ENCODE assay signal across 1 cellular context in the genomic region with DNA sequence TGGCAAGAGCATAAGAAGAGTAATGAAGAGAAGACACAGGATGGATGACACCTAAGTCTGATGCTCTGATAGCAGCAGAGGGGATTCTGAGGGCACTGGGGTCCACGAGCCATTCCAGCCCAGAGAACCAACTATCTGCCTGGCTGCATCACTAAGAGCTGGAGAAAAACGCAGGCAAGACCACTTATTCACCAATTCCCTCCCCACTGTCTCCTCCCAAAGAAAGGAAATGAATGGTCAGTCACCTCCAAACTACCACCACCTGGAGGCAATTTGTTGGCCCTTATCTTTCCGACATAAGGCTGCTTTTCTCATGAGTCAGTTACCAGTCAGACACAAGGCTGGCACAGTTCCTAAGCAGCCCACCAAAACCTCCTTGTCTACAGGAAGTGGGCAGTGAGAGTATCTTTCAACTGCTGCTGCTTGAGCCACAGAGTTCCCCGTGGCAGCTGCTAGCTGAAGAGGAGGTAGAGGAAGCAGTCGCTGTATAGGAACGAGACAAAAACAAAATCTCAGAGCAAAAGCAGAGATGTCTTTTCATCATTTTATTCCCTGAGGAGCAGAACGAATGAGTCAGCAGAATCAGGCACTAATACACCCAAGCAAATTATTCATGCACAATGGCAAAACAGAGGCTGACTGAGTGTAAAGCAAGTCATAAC.
TF ChIP-seq lines count a peak whose summit lies in the region.

No MANE protein-coding gene starts in this region.

TF ChIP-seq in GM12878, 131 proteins besides CTCF, POLR2A, EP300 and RAD21 (continued from another document):
- TF ChIP-seq POU2F2 (IDR thresholded peaks at IDR 0.05; ENCODE audit: borderline replicate concordance, low read depth, low read length) = no peak
- TF ChIP-seq NR2F1 (conservative IDR thresholded peaks at IDR 0.05) = no peak
- peak; percentile 66 for TF ChIP-seq MEF2B (IDR thresholded peaks at IDR 0.05; ENCODE audit: partially characterized antibody, poor library complexity, severe bottlenecking)
- no peak for TF ChIP-seq SIX5 (IDR thresholded peaks at IDR 0.05; ENCODE audit: low read depth, low read length, severe bottlenecking)
- TF ChIP-seq, protein P1, sequence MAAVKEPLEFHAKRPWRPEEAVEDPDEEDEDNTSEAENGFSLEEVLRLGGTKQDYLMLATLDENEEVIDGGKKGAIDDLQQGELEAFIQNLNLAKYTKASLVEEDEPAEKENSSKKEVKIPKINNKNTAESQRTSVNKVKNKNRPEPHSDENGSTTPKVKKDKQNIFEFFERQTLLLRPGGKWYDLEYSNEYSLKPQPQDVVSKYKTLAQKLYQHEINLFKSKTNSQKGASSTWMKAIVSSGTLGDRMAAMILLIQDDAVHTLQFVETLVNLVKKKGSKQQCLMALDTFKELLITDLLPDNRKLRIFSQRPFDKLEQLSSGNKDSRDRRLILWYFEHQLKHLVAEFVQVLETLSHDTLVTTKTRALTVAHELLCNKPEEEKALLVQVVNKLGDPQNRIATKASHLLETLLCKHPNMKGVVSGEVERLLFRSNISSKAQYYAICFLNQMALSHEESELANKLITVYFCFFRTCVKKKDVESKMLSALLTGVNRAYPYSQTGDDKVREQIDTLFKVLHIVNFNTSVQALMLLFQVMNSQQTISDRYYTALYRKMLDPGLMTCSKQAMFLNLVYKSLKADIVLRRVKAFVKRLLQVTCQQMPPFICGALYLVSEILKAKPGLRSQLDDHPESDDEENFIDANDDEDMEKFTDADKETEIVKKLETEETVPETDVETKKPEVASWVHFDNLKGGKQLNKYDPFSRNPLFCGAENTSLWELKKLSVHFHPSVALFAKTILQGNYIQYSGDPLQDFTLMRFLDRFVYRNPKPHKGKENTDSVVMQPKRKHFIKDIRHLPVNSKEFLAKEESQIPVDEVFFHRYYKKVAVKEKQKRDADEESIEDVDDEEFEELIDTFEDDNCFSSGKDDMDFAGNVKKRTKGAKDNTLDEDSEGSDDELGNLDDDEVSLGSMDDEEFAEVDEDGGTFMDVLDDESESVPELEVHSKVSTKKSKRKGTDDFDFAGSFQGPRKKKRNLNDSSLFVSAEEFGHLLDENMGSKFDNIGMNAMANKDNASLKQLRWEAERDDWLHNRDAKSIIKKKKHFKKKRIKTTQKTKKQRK (IDR thresholded peaks at IDR 0.05; ENCODE audit: low read depth, low read length) = no peak
- TF ChIP-seq SIN3A (IDR thresholded peaks at IDR 0.05; ENCODE audit: low read depth, low read length) = no peak
- TF ChIP-seq MYB (IDR thresholded peaks at IDR 0.05; ENCODE audit: borderline replicate concordance, low read depth, low read length) = no peak
- TF ChIP-seq RUNX3 (IDR thresholded peaks at IDR 0.05; ENCODE audit: low read length) = peak; percentile 59; the same call in 1 of the 2 replicates
- TF ChIP-seq, protein P2, sequence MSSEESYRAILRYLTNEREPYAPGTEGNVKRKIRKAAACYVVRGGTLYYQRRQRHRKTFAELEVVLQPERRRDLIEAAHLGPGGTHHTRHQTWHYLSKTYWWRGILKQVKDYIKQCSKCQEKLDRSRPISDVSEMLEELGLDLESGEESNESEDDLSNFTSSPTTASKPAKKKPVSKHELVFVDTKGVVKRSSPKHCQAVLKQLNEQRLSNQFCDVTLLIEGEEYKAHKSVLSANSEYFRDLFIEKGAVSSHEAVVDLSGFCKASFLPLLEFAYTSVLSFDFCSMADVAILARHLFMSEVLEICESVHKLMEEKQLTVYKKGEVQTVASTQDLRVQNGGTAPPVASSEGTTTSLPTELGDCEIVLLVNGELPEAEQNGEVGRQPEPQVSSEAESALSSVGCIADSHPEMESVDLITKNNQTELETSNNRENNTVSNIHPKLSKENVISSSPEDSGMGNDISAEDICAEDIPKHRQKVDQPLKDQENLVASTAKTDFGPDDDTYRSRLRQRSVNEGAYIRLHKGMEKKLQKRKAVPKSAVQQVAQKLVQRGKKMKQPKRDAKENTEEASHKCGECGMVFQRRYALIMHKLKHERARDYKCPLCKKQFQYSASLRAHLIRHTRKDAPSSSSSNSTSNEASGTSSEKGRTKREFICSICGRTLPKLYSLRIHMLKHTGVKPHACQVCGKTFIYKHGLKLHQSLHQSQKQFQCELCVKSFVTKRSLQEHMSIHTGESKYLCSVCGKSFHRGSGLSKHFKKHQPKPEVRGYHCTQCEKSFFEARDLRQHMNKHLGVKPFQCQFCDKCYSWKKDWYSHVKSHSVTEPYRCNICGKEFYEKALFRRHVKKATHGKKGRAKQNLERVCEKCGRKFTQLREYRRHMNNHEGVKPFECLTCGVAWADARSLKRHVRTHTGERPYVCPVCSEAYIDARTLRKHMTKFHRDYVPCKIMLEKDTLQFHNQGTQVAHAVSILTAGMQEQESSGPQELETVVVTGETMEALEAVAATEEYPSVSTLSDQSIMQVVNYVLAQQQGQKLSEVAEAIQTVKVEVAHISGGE (CRISPR knock-in tag; IDR thresholded peaks at IDR 0.05) = no peak
- TF ChIP-seq, protein P3, sequence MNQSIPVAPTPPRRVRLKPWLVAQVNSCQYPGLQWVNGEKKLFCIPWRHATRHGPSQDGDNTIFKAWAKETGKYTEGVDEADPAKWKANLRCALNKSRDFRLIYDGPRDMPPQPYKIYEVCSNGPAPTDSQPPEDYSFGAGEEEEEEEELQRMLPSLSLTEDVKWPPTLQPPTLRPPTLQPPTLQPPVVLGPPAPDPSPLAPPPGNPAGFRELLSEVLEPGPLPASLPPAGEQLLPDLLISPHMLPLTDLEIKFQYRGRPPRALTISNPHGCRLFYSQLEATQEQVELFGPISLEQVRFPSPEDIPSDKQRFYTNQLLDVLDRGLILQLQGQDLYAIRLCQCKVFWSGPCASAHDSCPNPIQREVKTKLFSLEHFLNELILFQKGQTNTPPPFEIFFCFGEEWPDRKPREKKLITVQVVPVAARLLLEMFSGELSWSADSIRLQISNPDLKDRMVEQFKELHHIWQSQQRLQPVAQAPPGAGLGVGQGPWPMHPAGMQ (IDR thresholded peaks at IDR 0.05; ENCODE audit: borderline replicate concordance) = no peak
- no peak for TF ChIP-seq STAT1 (conservative IDR thresholded peaks at IDR 0.05)
- no peak for TF ChIP-seq MXI1 (IDR thresholded peaks at IDR 0.05; ENCODE audit: low read depth, low read length)
- TF ChIP-seq SKIL (IDR thresholded peaks at IDR 0.05; ENCODE audit: low read depth, poor library complexity, severe bottlenecking) = peak; percentile 63
- TF ChIP-seq, protein P4, sequence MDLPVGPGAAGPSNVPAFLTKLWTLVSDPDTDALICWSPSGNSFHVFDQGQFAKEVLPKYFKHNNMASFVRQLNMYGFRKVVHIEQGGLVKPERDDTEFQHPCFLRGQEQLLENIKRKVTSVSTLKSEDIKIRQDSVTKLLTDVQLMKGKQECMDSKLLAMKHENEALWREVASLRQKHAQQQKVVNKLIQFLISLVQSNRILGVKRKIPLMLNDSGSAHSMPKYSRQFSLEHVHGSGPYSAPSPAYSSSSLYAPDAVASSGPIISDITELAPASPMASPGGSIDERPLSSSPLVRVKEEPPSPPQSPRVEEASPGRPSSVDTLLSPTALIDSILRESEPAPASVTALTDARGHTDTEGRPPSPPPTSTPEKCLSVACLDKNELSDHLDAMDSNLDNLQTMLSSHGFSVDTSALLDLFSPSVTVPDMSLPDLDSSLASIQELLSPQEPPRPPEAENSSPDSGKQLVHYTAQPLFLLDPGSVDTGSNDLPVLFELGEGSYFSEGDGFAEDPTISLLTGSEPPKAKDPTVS (IDR thresholded peaks at IDR 0.05; ENCODE audit: low read depth, low read length) = no peak
- TF ChIP-seq RAD51 (IDR thresholded peaks at IDR 0.05) = no peak
- no peak for TF ChIP-seq RCOR1 (conservative IDR thresholded peaks at IDR 0.05; ENCODE audit: low read depth, low read length)
- peak; percentile 4; the same call in 1 of the 2 replicates for TF ChIP-seq SPI1 (IDR thresholded peaks at IDR 0.05; ENCODE audit: borderline replicate concordance, insufficient read depth, low read depth, low read length)
- TF ChIP-seq IRF3 (IDR thresholded peaks at IDR 0.05) = no peak
- TF ChIP-seq TCF7 (IDR thresholded peaks at IDR 0.05; ENCODE audit: borderline replicate concordance) = no peak
- no peak for TF ChIP-seq POLR2AphosphoS5 (IDR thresholded peaks at IDR 0.05; ENCODE audit: low read length)
- TF ChIP-seq EED (IDR thresholded peaks at IDR 0.05; ENCODE audit: low read depth) = peak; percentile 26; the same call in 1 of the 2 replicates
- TF ChIP-seq GATAD2B (conservative IDR thresholded peaks at IDR 0.05; ENCODE audit: low read depth) = no peak
- no peak for TF ChIP-seq CHD4 (IDR thresholded peaks at IDR 0.05)
- TF ChIP-seq ZNF622 (IDR thresholded peaks at IDR 0.05) = no peak
- no peak for TF ChIP-seq FOS (IDR thresholded peaks at IDR 0.05; ENCODE audit: borderline replicate concordance, extremely low read depth, insufficient read length)
- TF ChIP-seq POLR2AphosphoS2 (IDR thresholded peaks at IDR 0.05; ENCODE audit: low read depth, low read length) = no peak
- TF ChIP-seq ESRRA (IDR thresholded peaks at IDR 0.05; ENCODE audit: low read length) = no peak
- peak; percentile 58; the same call in 1 of the 2 replicates for TF ChIP-seq TCF12 (IDR thresholded peaks at IDR 0.05; ENCODE audit: low read depth, low read length)
- no peak for TF ChIP-seq LARP7 (IDR thresholded peaks at IDR 0.05)
- no peak for TF ChIP-seq TCF3 (IDR thresholded peaks at IDR 0.05; ENCODE audit: borderline replicate concordance, insufficient read depth, low read depth, low read length)
- 0 out of 2 replicates have a peak, but pooled peaks have one; percentile 32 for TF ChIP-seq SMARCA5 (IDR thresholded peaks at IDR 0.05)
- TF ChIP-seq TBL1XR1 (IDR thresholded peaks at IDR 0.05; ENCODE audit: low read depth, low read length) = no peak
- peak; percentile 35 to 49; a peak in 2 of 4 replicates for TF ChIP-seq IKZF2 (IDR thresholded peaks at IDR 0.05)
- TF ChIP-seq JUND (IDR thresholded peaks at IDR 0.05; ENCODE audit: low read depth, low read length) = no peak
- TF ChIP-seq MTA3 (IDR thresholded peaks at IDR 0.05; ENCODE audit: borderline replicate concordance, low read length) = no peak
- TF ChIP-seq, protein P5, sequence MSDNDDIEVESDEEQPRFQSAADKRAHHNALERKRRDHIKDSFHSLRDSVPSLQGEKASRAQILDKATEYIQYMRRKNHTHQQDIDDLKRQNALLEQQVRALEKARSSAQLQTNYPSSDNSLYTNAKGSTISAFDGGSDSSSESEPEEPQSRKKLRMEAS (IDR thresholded peaks at IDR 0.05; ENCODE audit: low read depth, low read length) = no peak
- no peak for TF ChIP-seq ZNF274 (IDR thresholded peaks at IDR 0.05; ENCODE audit: insufficient read depth, insufficient read length)
- no peak for TF ChIP-seq CBX5 (IDR thresholded peaks at IDR 0.05; ENCODE audit: low read depth)
- no peak for TF ChIP-seq ATF7 (IDR thresholded peaks at IDR 0.05; ENCODE audit: low read depth)
- TF ChIP-seq BCL11A (IDR thresholded peaks at IDR 0.05; ENCODE audit: low read depth, low read length) = 0 out of 2 replicates have a peak, but pooled peaks have one; percentile 14
- no peak for TF ChIP-seq PAX5 (IDR thresholded peaks at IDR 0.05; ENCODE audit: borderline replicate concordance, low read depth, low read length)
- TF ChIP-seq FOXK2 (IDR thresholded peaks at IDR 0.05) = no peak
- no peak for TF ChIP-seq IRF4 (IDR thresholded peaks at IDR 0.05; ENCODE audit: low read depth, low read length)
- TF ChIP-seq ATF3 (IDR thresholded peaks at IDR 0.05; ENCODE audit: borderline replicate concordance, extremely low read depth, low read depth, low read length) = no peak
- TF ChIP-seq DPF2 (IDR thresholded peaks at IDR 0.05) = no peak
- no peak for TF ChIP-seq JUNB (IDR thresholded peaks at IDR 0.05)
- TF ChIP-seq MLLT1 (IDR thresholded peaks at IDR 0.05) = no peak
